19 cellular contexts compared by ENCODE assay signal in the genomic region with DNA sequence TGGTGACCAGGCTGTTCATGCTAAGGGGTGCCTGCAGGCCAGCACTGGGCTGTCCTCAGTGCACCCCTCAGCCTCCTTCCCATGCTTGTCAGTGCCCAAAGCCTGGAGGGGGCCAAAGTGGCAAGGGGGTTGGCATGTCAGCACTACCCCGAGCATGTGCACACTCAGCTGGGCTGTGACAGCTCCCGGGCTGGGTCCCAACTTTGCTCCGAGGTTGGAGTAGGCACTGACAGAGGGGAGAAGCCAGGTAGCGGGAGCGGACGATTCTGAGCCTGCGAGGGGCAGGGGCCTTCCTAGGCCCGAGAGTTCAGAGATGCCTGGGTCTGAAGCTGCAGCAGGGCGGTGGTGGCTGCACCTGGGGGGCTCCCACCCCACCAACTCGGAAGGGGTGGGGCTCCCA.
DNase-seq lines count a peak whose midpoint lies in the region; ATAC-seq lines count a peak whose summit lies in the region.
"Had no signal": no experiment of that assay in that cellular context is flagged by ENCODE, and none has a peak within 500 bp of the region (broad histone marks: within the 10 kb centered on the region; RNA-seq: fewer than 3 reads in every experiment).

No MANE protein-coding gene starts in this region.

- intact Hi-C loops in left cardiac atrium (cut with DNase I) (no loop called here), aorta (cut with DNase I) (no loop called here)

- peak overlapping the region; percentile 22 for H3K4ac ChIP-seq in mesendoderm (ENCODE audit: low read depth, low read length)

- H2BK15ac ChIP-seq in mesendoderm (replicated peaks; ENCODE audit: low read depth), result no peak overlapping the region

- H3K79me1 ChIP-seq in mesendoderm (ENCODE audit: low read length), result no peaks in the 10 kb centered on the region

- no peak overlapping the region for H3K4me3 ChIP-seq in mesendoderm (ENCODE audit: low read length)
- no peak overlapping the region for H3K4me3 ChIP-seq in aorta (ENCODE audit: low read length in 2 of 2)
- no peak overlapping the region for H3K4me3 ChIP-seq in HAP-1
- H3K4me3 ChIP-seq: Peyer's patch, SK-N-MC had no signal

- no peak for DNase-seq in stimulated activated naive CD8-positive, alpha-beta T cell treated with anti-CD3 and anti-CD28 coated beads, Interleukin-15, Interleukin-2, amounts not matched to agents 100 U/mL and 50 U/mL, for 24 hours
- no peak for DNase-seq in stimulated activated naive CD8-positive, alpha-beta T cell treated with anti-CD3 and anti-CD28 coated beads, Interleukin-15, amount 100 ng/mL, for 72 hours
- DNase-seq in left cardiac atrium (peak; percentile 42), mesendoderm (no peak), aorta (peak in 1 of 2 donors; percentile 68), HAP-1 (ENCODE audit: low spot score in 2 of 2) (no peak), inferior parietal cortex (ENCODE audit: extremely low spot score) (no peak), SK-N-DZ (ENCODE audit: low spot score) (no peak)
- DNase-seq: 8988T; CD8-positive, alpha-beta memory T cell; KBM-7; NCI-H1092 treated with DMSO at 0.1 percent for 48 hours; NCI-H2029 treated with DMSO at 0.1 percent for 48 hours; NCI-H345; NCI-H524 treated with DMSO at 0.1 percent for 48 hours; NCI-H82; Peyer's patch had no signal

- H3K27me3 Mint-ChIP-seq in stimulated activated naive CD8-positive, alpha-beta T cell treated with anti-CD3 and anti-CD28 coated beads, Interleukin-15, amount 100 ng/mL, for 72 hours, result no peaks in the 10 kb centered on the region
- H3K27me3 Mint-ChIP-seq: CD8-positive, alpha-beta memory T cell had no signal

- no peaks in the 10 kb centered on the region for H3K79me2 ChIP-seq in mesendoderm (ENCODE audit: control insufficient read depth, insufficient read depth, low read length)

- H3K27me3 ChIP-seq in mesendoderm (ENCODE audit: insufficient read depth, low read length, poor library complexity), result no peaks in the 10 kb centered on the region
- no peaks in the 10 kb centered on the region for H3K27me3 ChIP-seq in aorta (ENCODE audit: control insufficient read depth in 1 of 2, insufficient read depth in 2 of 2, low read length in 1 of 2)
- H3K27me3 ChIP-seq in HAP-1 (ENCODE audit: low read depth), result no peaks in the 10 kb centered on the region
- H3K27me3 ChIP-seq: Peyer's patch had no signal

- H3K4me3 Mint-ChIP-seq in stimulated activated naive CD8-positive, alpha-beta T cell treated with anti-CD3 and anti-CD28 coated beads, Interleukin-15, amount 100 ng/mL, for 72 hours, result no peak overlapping the region
- H3K4me3 Mint-ChIP-seq: CD8-positive, alpha-beta memory T cell had no signal

- H4K5ac ChIP-seq in mesendoderm (ENCODE audit: low read length), result no peak overlapping the region

- H3K27ac ChIP-seq in mesendoderm (ENCODE audit: low read depth, low read length) (no peak overlapping the region), aorta (ENCODE audit: low read depth in 1 of 2, low read length in 2 of 2) (no peak overlapping the region)
- H3K27ac ChIP-seq: C4-2B, Peyer's patch, SK-N-MC had no signal

- no CpG with 5 or more reads among the region's 10 CpGs for WGBS in mesendoderm (ENCODE audit: extremely low coverage, insufficient coverage, low lambda C conversion rate)
- WGBS in aorta, 2 donors, result 76 to 85% methylated on average over 10 of the region's 10 CpGs

- no peaks in the 10 kb centered on the region for H3K9me3 Mint-ChIP-seq in stimulated activated naive CD8-positive, alpha-beta T cell treated with anti-CD3 and anti-CD28 coated beads, Interleukin-15, amount 100 ng/mL, for 72 hours
- H3K9me3 Mint-ChIP-seq: CD8-positive, alpha-beta memory T cell had no signal

- H2AK5ac ChIP-seq in mesendoderm (ENCODE audit: low read length), result no peak overlapping the region

- H3K36me3 ChIP-seq in mesendoderm (ENCODE audit: control insufficient read depth, insufficient read depth, low read length) (no peaks in the 10 kb centered on the region), aorta (ENCODE audit: control insufficient read depth in 1 of 2, insufficient read depth in 2 of 2, low read length in 1 of 2) (no peaks in the 10 kb centered on the region), HAP-1 (replicated peaks) (no peaks in the 10 kb centered on the region)

- H3K23ac ChIP-seq in mesendoderm (ENCODE audit: low read length), result no peak overlapping the region

- H3K4me2 ChIP-seq in mesendoderm (ENCODE audit: low read length), result no peak overlapping the region

- no peaks in the 10 kb centered on the region for H3K9me3 ChIP-seq in aorta (ENCODE audit: control insufficient read depth, low read length)
- no peaks in the 10 kb centered on the region for H3K9me3 ChIP-seq in HAP-1
- H3K9me3 ChIP-seq: Peyer's patch had no signal

- H3K18ac ChIP-seq in mesendoderm (ENCODE audit: low read length), result no peak overlapping the region

- no peak overlapping the region for H3K9ac ChIP-seq in mesendoderm (ENCODE audit: low read length)

- peak; percentile 14 for ATAC-seq in stimulated activated naive CD8-positive, alpha-beta T cell treated with anti-CD3 and anti-CD28 coated beads, Interleukin-15, Interleukin-2, amounts not matched to agents 100 U/mL and 50 U/mL, for 24 hours
- no peak for ATAC-seq in stimulated activated naive CD8-positive, alpha-beta T cell treated with anti-CD3 and anti-CD28 coated beads, Interleukin-15, amount 100 ng/mL, for 72 hours
- ATAC-seq in left cardiac atrium (peak; percentile 87 to 89), aorta (ENCODE audit: low FRiP score) (peak; percentile 29)

- H3K4me1 Mint-ChIP-seq in stimulated activated naive CD8-positive, alpha-beta T cell treated with anti-CD3 and anti-CD28 coated beads, Interleukin-15, amount 100 ng/mL, for 72 hours, result no peaks in the 10 kb centered on the region

- no peak overlapping the region for H3K27ac Mint-ChIP-seq in stimulated activated naive CD8-positive, alpha-beta T cell treated with anti-CD3 and anti-CD28 coated beads, Interleukin-15, amount 100 ng/mL, for 72 hours

- H3K4me1 ChIP-seq in mesendoderm (ENCODE audit: control insufficient read depth, low read depth, low read length), result peaks cover 24% of the 10 kb centered on the region
- H3K4me1 ChIP-seq in aorta (ENCODE audit: control insufficient read depth in 1 of 2, insufficient read depth in 2 of 2, low read length in 2 of 2), result peaks cover 0 to 4% of the 10 kb centered on the region in 2 donors
- H3K4me1 ChIP-seq in HAP-1, result peaks cover 21% of the 10 kb centered on the region

- peak overlapping the region; percentile 69 for H3K56ac ChIP-seq in mesendoderm (ENCODE audit: low read length)

- no peak overlapping the region for H4K8ac ChIP-seq in mesendoderm (ENCODE audit: low read depth, low read length)

- no peak overlapping the region for H2BK5ac ChIP-seq in mesendoderm (ENCODE audit: low read length)

- in situ Hi-C loops in HAP-1 (cut with MboI; ENCODE audit: low sequenced_read_pairs), result no loop called here

- H2BK120ac ChIP-seq in mesendoderm (ENCODE audit: low read depth, low read length), result no peak overlapping the region
